ENCODE assay signal across 1 cellular context in genomic region chr9:119370816-119371215, GRCh38.
A peak's percentile ranks its signal among the peaks of the same experiment; 100 is the strongest.
TF ChIP-seq lines count a peak whose summit lies in the region.

No MANE protein-coding gene starts in this region.

TF ChIP-seq in GM23338, 12 proteins besides CTCF, POLR2A, EP300 and RAD21:
- TF ChIP-seq ETS1 (IDR thresholded peaks at IDR 0.05) (no peak), REST (IDR thresholded peaks at IDR 0.05; ENCODE audit: unreplicated experiment) (peak; percentile 90), CREB1 (CRISPR knock-in tag; IDR thresholded peaks at IDR 0.05; ENCODE audit: low read depth) (0 out of 2 replicates have a peak, but pooled peaks have one; percentile 50), EZH2 (IDR thresholded peaks at IDR 0.05; ENCODE audit: low read depth, unreplicated experiment) (no peak)
- TF ChIP-seq, protein P1, sequence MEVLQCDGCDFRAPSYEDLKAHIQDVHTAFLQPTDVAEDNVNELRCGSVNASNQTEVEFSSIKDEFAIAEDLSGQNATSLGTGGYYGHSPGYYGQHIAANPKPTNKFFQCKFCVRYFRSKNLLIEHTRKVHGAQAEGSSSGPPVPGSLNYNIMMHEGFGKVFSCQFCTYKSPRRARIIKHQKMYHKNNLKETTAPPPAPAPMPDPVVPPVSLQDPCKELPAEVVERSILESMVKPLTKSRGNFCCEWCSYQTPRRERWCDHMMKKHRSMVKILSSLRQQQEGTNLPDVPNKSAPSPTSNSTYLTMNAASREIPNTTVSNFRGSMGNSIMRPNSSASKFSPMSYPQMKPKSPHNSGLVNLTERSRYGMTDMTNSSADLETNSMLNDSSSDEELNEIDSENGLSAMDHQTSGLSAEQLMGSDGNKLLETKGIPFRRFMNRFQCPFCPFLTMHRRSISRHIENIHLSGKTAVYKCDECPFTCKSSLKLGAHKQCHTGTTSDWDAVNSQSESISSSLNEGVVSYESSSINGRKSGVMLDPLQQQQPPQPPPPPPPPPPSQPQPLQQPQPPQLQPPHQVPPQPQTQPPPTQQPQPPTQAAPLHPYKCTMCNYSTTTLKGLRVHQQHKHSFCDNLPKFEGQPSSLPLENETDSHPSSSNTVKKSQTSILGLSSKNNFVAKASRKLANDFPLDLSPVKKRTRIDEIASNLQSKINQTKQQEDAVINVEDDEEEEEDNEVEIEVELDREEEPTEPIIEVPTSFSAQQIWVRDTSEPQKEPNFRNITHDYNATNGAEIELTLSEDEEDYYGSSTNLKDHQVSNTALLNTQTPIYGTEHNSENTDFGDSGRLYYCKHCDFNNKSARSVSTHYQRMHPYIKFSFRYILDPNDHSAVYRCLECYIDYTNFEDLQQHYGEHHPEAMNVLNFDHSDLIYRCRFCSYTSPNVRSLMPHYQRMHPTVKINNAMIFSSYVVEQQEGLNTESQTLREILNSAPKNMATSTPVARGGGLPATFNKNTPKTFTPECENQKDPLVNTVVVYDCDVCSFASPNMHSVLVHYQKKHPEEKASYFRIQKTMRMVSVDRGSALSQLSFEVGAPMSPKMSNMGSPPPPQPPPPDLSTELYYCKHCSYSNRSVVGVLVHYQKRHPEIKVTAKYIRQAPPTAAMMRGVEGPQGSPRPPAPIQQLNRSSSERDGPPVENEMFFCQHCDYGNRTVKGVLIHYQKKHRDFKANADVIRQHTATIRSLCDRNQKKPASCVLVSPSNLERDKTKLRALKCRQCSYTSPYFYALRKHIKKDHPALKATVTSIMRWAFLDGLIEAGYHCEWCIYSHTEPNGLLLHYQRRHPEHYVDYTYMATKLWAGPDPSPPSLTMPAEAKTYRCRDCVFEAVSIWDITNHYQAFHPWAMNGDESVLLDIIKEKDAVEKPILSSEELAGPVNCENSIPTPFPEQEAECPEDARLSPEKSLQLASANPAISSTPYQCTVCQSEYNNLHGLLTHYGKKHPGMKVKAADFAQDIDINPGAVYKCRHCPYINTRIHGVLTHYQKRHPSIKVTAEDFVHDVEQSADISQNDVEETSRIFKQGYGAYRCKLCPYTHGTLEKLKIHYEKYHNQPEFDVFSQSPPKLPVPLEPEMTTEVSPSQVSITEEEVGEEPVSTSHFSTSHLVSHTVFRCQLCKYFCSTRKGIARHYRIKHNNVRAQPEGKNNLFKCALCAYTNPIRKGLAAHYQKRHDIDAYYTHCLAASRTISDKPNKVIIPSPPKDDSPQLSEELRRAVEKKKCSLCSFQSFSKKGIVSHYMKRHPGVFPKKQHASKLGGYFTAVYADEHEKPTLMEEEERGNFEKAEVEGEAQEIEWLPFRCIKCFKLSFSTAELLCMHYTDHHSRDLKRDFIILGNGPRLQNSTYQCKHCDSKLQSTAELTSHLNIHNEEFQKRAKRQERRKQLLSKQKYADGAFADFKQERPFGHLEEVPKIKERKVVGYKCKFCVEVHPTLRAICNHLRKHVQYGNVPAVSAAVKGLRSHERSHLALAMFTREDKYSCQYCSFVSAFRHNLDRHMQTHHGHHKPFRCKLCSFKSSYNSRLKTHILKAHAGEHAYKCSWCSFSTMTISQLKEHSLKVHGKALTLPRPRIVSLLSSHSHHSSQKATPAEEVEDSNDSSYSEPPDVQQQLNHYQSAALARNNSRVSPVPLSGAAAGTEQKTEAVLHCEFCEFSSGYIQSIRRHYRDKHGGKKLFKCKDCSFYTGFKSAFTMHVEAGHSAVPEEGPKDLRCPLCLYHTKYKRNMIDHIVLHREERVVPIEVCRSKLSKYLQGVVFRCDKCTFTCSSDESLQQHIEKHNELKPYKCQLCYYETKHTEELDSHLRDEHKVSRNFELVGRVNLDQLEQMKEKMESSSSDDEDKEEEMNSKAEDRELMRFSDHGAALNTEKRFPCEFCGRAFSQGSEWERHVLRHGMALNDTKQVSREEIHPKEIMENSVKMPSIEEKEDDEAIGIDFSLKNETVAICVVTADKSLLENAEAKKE (CRISPR knock-in tag; IDR thresholded peaks at IDR 0.05) = peak; percentile 45; the same call in 1 of the 2 replicates
TF ChIP-seq in GM23338: peak in this region for 3.
